8 cellular contexts compared by ENCODE assay signal in the genomic region with DNA sequence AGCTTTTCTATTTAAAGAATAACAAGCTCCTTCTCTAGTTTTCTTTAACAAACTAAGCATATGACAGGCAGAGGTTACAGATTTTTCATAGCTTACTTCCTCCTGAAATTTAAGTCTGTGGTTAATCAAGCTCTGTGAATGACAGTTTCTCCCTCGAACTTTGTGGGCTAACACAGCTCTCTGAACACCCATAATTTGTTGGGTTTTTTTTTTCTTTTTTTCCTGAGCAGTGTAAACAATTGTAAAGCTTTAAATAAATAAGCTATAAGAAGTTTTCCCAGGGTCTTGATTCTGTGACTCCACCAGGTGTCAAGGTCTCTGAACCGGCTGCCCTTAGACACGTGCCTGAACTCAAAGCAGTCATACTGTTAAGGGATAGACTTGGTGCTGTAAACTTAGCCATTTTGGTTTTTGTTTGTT.
DNase-seq lines count a peak whose midpoint lies in the region; ATAC-seq, FAIRE-seq and TF ChIP-seq lines count a peak whose summit lies in the region.

No MANE protein-coding gene starts in this region.

- peak; percentile 76 for ATAC-seq in GM21619 (IDR thresholded peaks at IDR 0.05; ENCODE audit: unreplicated experiment)

- no peaks in the 10 kb centered on the region for H4K20me1 ChIP-seq in KMS-11 (ENCODE audit: insufficient read depth)

- TF ChIP-seq CTCF in KMS-11 (conservative IDR thresholded peaks at IDR 0.05; ENCODE audit: low read depth, low read length): no peak

- no peak for DNase-seq in GM12892 (ENCODE audit: insufficient read length)
- DNase-seq in epithelial cell of prostate (ENCODE audit: low read depth, low spot score): no peak
- DNase-seq in NCI-H774 (lab: John Stamatoyannopoulos, UW): no peak
- DNase-seq in H4 (ENCODE audit: low spot score): no peak
- no peak for DNase-seq in H54 (ENCODE audit: insufficient read length, low spot score)
- DNase-seq in activated CD4-positive, CD25-positive, alpha-beta regulatory T cell treated with anti-CD3 and anti-CD28 coated beads, Interleukin-2, amount 50 U/mL, for 72 hours: no peak

- no peaks in the 10 kb centered on the region for H3K36me3 ChIP-seq in KMS-11 (ENCODE audit: insufficient read depth)

- H3K4me3 ChIP-seq in KMS-11 (IDR thresholded peaks at IDR 0.05; ENCODE audit: insufficient read depth, low read depth, low read length): no peak overlapping the region

- H3K4me2 ChIP-seq in KMS-11: peak overlapping the region; percentile 17

- H3K27me3 ChIP-seq in KMS-11 (ENCODE audit: insufficient read depth, low read depth): no peaks in the 10 kb centered on the region

- TF ChIP-seq POLR2A in GM12892 (IDR thresholded peaks at IDR 0.05; ENCODE audit: low read depth, low read length) (no peak), H54 (IDR thresholded peaks at IDR 0.05; ENCODE audit: low read depth, low read length) (no peak)

- FAIRE-seq in GM12892 (lab: Jason Lieb, UNC) (peak; percentile 71), H54 (lab: Jason Lieb, UNC) (no peak)

- H2AFZ ChIP-seq in KMS-11 (ENCODE audit: low read depth): no peak overlapping the region

- H3K27ac ChIP-seq in KMS-11 (peak overlapping the region; percentile 3; the same call in 1 of the 2 replicates), epithelial cell of prostate (peak overlapping the region; percentile 49)

- H3K9ac ChIP-seq in KMS-11: no peak overlapping the region

- H3K4me1 ChIP-seq in KMS-11 (ENCODE audit: low read depth, poor library complexity, severe bottlenecking): peaks cover 21% of the 10 kb centered on the region

- no peaks in the 10 kb centered on the region for H3K79me2 ChIP-seq in KMS-11 (ENCODE audit: insufficient read depth, low read depth)
